In genomic region chr21:33308586-33309490, GRCh38 we compare ENCODE assay signal across 8 cellular contexts. TPM values are rescaled to one million over a fixed set of nuclear protein-coding genes. Genes with fewer than 3 reads are reported as not detected.
DNase-seq lines count a peak whose midpoint lies in the region; ATAC-seq and TF ChIP-seq lines count a peak whose summit lies in the region.

No MANE protein-coding gene starts in this region.

- intact Hi-C loops in CD4-positive, alpha-beta T cell (cut with DNase I, micrococcal nuclease): no loop called here

- no peak overlapping the region for H3K27ac ChIP-seq in CD4-positive, alpha-beta T cell (ENCODE audit: low read depth, low read length)

- no peaks in the 10 kb centered on the region for H3K27me3 ChIP-seq in CD4-positive, alpha-beta T cell (ENCODE audit: control insufficient read depth, insufficient read depth, low read length)

- H3K4me3 ChIP-seq in foreskin fibroblast (ENCODE audit: low read depth in 1 of 2, low read length in 2 of 2): no peak overlapping the region

- H3K36me3 Mint-ChIP-seq in CD4-positive, alpha-beta T cell (ENCODE audit: low read depth): no peaks in the 10 kb centered on the region

- H3K9me3 Mint-ChIP-seq in CD4-positive, alpha-beta T cell: no peaks in the 10 kb centered on the region

- peak; percentile 73 for ATAC-seq in CD4-positive, alpha-beta T cell (ENCODE audit: poor library complexity)
- ATAC-seq in GM19023 (IDR thresholded peaks at IDR 0.05; ENCODE audit: unreplicated experiment): peak; percentile 92
- ATAC-seq in HG03097 (IDR thresholded peaks at IDR 0.05; ENCODE audit: low FRiP score, unreplicated experiment): peak; percentile 61

- peaks cover 38% of the 10 kb centered on the region for H3K4me1 Mint-ChIP-seq in CD4-positive, alpha-beta T cell (ENCODE audit: low read depth)

- H3K27ac Mint-ChIP-seq in CD4-positive, alpha-beta T cell: peak overlapping the region; percentile 17

- POLR2A ChIA-PET in CD4-positive, alpha-beta T cell (lab: Charles Lee): interaction anchor here (0.7 to 2.0 kb wide), 8 partner anchors 10 to 171 kb away, joined by 3 to 15 read pairs (median 4); partner anchors contain the start of genes IFNAR1, IL10RB and TMEM50B

- in situ Hi-C loops in G401 (cut with HindIII; ENCODE audit: low sequenced_read_pairs): no loop called here

- H3K9me3 ChIP-seq in CD4-positive, alpha-beta T cell (ENCODE audit: control insufficient read depth, low read length): no peaks in the 10 kb centered on the region

- H3K4me3 Mint-ChIP-seq in CD4-positive, alpha-beta T cell: no peak overlapping the region

- no peaks in the 10 kb centered on the region for H3K27me3 Mint-ChIP-seq in CD4-positive, alpha-beta T cell

- TF ChIP-seq CTCF in CD4-positive, alpha-beta T cell (IDR thresholded peaks at IDR 0.05): no peak
- no peak for TF ChIP-seq CTCF in foreskin fibroblast (IDR thresholded peaks at IDR 0.05; ENCODE audit: low read depth, low read length)

- CTCF ChIA-PET in CD4-positive, alpha-beta T cell (lab: Charles Lee): interaction anchor here (0.7 to 1.0 kb wide), 3 partner anchors 83 to 112 kb away, joined by 3 to 4 read pairs (median 3); no protein-coding TSS in a partner anchor

- peak in 5 of 10 experiments; percentile 10 to 39 (median 20) for DNase-seq in CD4-positive, alpha-beta T cell
- peak; percentile 88 for DNase-seq in NCI-H510A (lab: John Stamatoyannopoulos, UW)
- DNase-seq in foreskin fibroblast: peak; percentile 57 to 85
- DNase-seq in G401 (ENCODE audit: low spot score): no peak
- DNase-seq in HuH-7 (ENCODE audit: low spot score): no peak
- no peak for DNase-seq in AG08396 (ENCODE audit: low spot score)

RNA-seq across cellular contexts. Expression of gene IFNAR1, which starts 15.9 kb away (rescaled TPM):
- total RNA-seq in CD4-positive, alpha-beta T cell: 10 to 100 TPM; 20.4 to 26.8 TPM
- total RNA-seq in G401 (2014; rRNA removed; shearing (Covaris generic)): 2.2 and 3.4 TPM in 2 replicates

RNA-seq across cellular contexts. Expression of gene IL10RB, which starts 42.7 kb away (rescaled TPM):
- 1 to 10 TPM; 7.2 to 9.2 TPM for total RNA-seq in CD4-positive, alpha-beta T cell
- total RNA-seq in G401 (2014; rRNA removed; shearing (Covaris generic)): 16.6 and 16.7 TPM in 2 replicates

Comparison
In these comparisons a context has a peak if more than half of its experiments do, and no peak if none do; other contexts are left out.
1. DNase-seq: peak in NCI-H510A (single experiment) and foreskin fibroblast (2 of 2); none in G401 (single experiment), HuH-7 (single experiment) and AG08396 (single experiment).
2. Peak in every context shown above with its lines, with median percentiles within 50 percentile points of each other: ATAC-seq.